In genomic region chr4:101597204-101597603, GRCh38 we compare ENCODE assay signal across 10 cellular contexts.
DNase-seq lines count a peak whose midpoint lies in the region; ATAC-seq and TF ChIP-seq lines count a peak whose summit lies in the region.
"Had no signal": no experiment of that assay in that cellular context is flagged by ENCODE, and none has a peak within 500 bp of the region (broad histone marks: within the 10 kb centered on the region; RNA-seq: fewer than 3 reads in every experiment).

No MANE protein-coding gene starts in this region.

- H3K27ac ChIP-seq in Peyer's patch: no peak overlapping the region
- H3K27ac ChIP-seq: neutrophil had no signal

- H3K4me3 Mint-ChIP-seq in type B pancreatic cell: no peak overlapping the region

- no peaks in the 10 kb centered on the region for H3K9me3 ChIP-seq in Peyer's patch
- H3K9me3 ChIP-seq: neutrophil had no signal

- H3K27me3 Mint-ChIP-seq in type B pancreatic cell: no peaks in the 10 kb centered on the region

- H3K36me3 Mint-ChIP-seq in type B pancreatic cell: no peaks in the 10 kb centered on the region

- no peaks in the 10 kb centered on the region for H3K4me1 Mint-ChIP-seq in type B pancreatic cell (ENCODE audit: unreplicated experiment)

- ATAC-seq in HG03432 (IDR thresholded peaks at IDR 0.05; ENCODE audit: unreplicated experiment) (peak; percentile 69), HG02642 (IDR thresholded peaks at IDR 0.05; ENCODE audit: poor library complexity, unreplicated experiment) (no peak), GM21367 (IDR thresholded peaks at IDR 0.05; ENCODE audit: unreplicated experiment) (no peak)

- no peaks in the 10 kb centered on the region for H3K9me3 Mint-ChIP-seq in type B pancreatic cell

- H3K4me3 ChIP-seq in Peyer's patch: no peak overlapping the region

- TF ChIP-seq POLR2A in Peyer's patch (IDR thresholded peaks at IDR 0.05): no peak

- H3K4me1 ChIP-seq in Peyer's patch: no peaks in the 10 kb centered on the region

- H3K27ac Mint-ChIP-seq in type B pancreatic cell: no peak overlapping the region

- H3K36me3 ChIP-seq in Peyer's patch: no peaks in the 10 kb centered on the region
- H3K36me3 ChIP-seq: neutrophil had no signal

- TF ChIP-seq CTCF in type B pancreatic cell (conservative IDR thresholded peaks at IDR 0.05) (peak; percentile 34), Peyer's patch (IDR thresholded peaks at IDR 0.05) (peak in 2 of 6 experiments; percentile 28 to 31)

- no peaks in the 10 kb centered on the region for H3K27me3 ChIP-seq in Peyer's patch
- H3K27me3 ChIP-seq: neutrophil had no signal

- DNase-seq in stimulated activated CD4-positive, alpha-beta T cell treated with anti-CD3 and anti-CD28 coated beads, Interleukin-2, amount 100 ng/mL, for 24 hours: peak; percentile 11 to 42
- no peak for DNase-seq in stimulated activated CD4-positive, alpha-beta T cell treated with anti-CD3 and anti-CD28 coated beads, Interleukin-1b, Interleukin-23, amount 100 ng/mL, for 48 hours
- DNase-seq in activated naive CD4-positive, alpha-beta T cell treated with anti-CD3 and anti-CD28 coated beads, Interleukin-2, amount 50 U/mL, for 16 hours: peak; percentile 16
- DNase-seq in type B pancreatic cell (ENCODE audit: extremely low spot score, unreplicated experiment) (no peak), Peyer's patch (no peak)
- DNase-seq: NCI-H510A treated with DMSO at 0.1 percent for 48 hours had no signal

Comparison
In these comparisons a context has a peak if more than half of its experiments do, and no peak if none do; other contexts are left out.
1. DNase-seq: peak in stimulated activated CD4-positive, alpha-beta T cell treated with anti-CD3 and anti-CD28 coated beads, Interleukin-2, amount 100 ng/mL, for 24 hours (2 of 2) and activated naive CD4-positive, alpha-beta T cell treated with anti-CD3 and anti-CD28 coated beads, Interleukin-2, amount 50 U/mL, for 16 hours (single experiment); none in stimulated activated CD4-positive, alpha-beta T cell treated with anti-CD3 and anti-CD28 coated beads, Interleukin-1b, Interleukin-23, amount 100 ng/mL, for 48 hours (single experiment), type B pancreatic cell (single experiment) and Peyer's patch (0 of 3).